Comparison of ENCODE assay signal across 9 cellular contexts in genomic region chr3:185931777-185932176, GRCh38. TPM values are rescaled to one million over a fixed set of nuclear protein-coding genes. Genes with fewer than 3 reads are reported as not detected.
DNase-seq lines count a peak whose midpoint lies in the region; ATAC-seq and TF ChIP-seq lines count a peak whose summit lies in the region.
"Had no signal": no experiment of that assay in that cellular context is flagged by ENCODE, and none has a peak within 500 bp of the region (broad histone marks: within the 10 kb centered on the region; RNA-seq: fewer than 3 reads in every experiment).

No MANE protein-coding gene starts in this region.

- H3K27ac Mint-ChIP-seq in CD14-positive monocyte = peak overlapping the region; percentile 80 to 91 (median 87)
- H3K27ac Mint-ChIP-seq in natural killer cell treated with Interleukin-12 subunit alpha and Interleukin-12 subunit beta and Interleukin-15 and Interleukin-18, amount 100 ng/mL, for 72 hours = peak overlapping the region; percentile 53 to 100

- H3K36me3 ChIP-seq in KMS-11 (ENCODE audit: insufficient read depth) = peaks cover 24% of the 10 kb centered on the region; the same call in 1 of the 2 replicates
- H3K36me3 ChIP-seq in mammary epithelial cell (ENCODE audit: insufficient read depth, low read length) = peaks cover 24% of the 10 kb centered on the region

- peaks cover 81% of the 10 kb centered on the region for H3K4me1 Mint-ChIP-seq in CD14-positive monocyte
- H3K4me1 Mint-ChIP-seq in natural killer cell treated with Interleukin-12 subunit alpha and Interleukin-12 subunit beta and Interleukin-15 and Interleukin-18, amount 100 ng/mL, for 72 hours (ENCODE audit: low read depth in 2 of 2) = peaks cover 84 to 85% of the 10 kb centered on the region in 2 donors

- H3K9ac ChIP-seq in KMS-11 (no peak overlapping the region), mammary epithelial cell (ENCODE audit: insufficient read depth, low read length) (no peak overlapping the region)

- TF ChIP-seq CTCF in CD14-positive monocyte (IDR thresholded peaks at IDR 0.05) (no peak), KMS-11 (conservative IDR thresholded peaks at IDR 0.05; ENCODE audit: low read depth, low read length) (no peak), mammary epithelial cell (conservative IDR thresholded peaks at IDR 0.05 in 1 of 2, IDR thresholded peaks at IDR 0.05 in 1 of 2; ENCODE audit: extremely low read depth in 1 of 2, insufficient read depth in 1 of 2, low read depth in 1 of 2, low read length in 2 of 2) (no peak)

- peaks cover 79% of the 10 kb centered on the region for H3K4me1 ChIP-seq in KMS-11 (ENCODE audit: low read depth, poor library complexity, severe bottlenecking)
- peaks cover 53% of the 10 kb centered on the region for H3K4me1 ChIP-seq in mammary epithelial cell (ENCODE audit: insufficient read depth, low read length)

- H3K27ac ChIP-seq in KMS-11 (no peak overlapping the region; the same call in 1 of the 2 replicates), mammary epithelial cell (ENCODE audit: insufficient read depth, low read depth, low read length) (peak overlapping the region; percentile 14)
- H3K27ac ChIP-seq: VCaP had no signal

- DNase-seq in CD14-positive monocyte (ENCODE audit: low spot score) (no peak), mammary epithelial cell (no peak), globus pallidus (ENCODE audit: low spot score) (no peak), hippocampal formation (lab: John Stamatoyannopoulos, UW) (no peak), D341Med (ENCODE audit: low spot score) (no peak)
- DNase-seq in natural killer cell treated with Interleukin-12 subunit alpha and Interleukin-12 subunit beta and Interleukin-15 and Interleukin-18, amount 100 ng/mL, for 72 hours (ENCODE audit: low spot score) = no peak

- peaks cover 31 to 47% of the 10 kb centered on the region in 2 donors for H3K36me3 Mint-ChIP-seq in CD14-positive monocyte
- peaks cover 73% of the 10 kb centered on the region for H3K36me3 Mint-ChIP-seq in natural killer cell treated with Interleukin-12 subunit alpha and Interleukin-12 subunit beta and Interleukin-15 and Interleukin-18, amount 100 ng/mL, for 72 hours

- H3K4me3 Mint-ChIP-seq in CD14-positive monocyte = peak overlapping the region; percentile 54 to 87
- peak overlapping the region; percentile 98 for H3K4me3 Mint-ChIP-seq in natural killer cell treated with Interleukin-12 subunit alpha and Interleukin-12 subunit beta and Interleukin-15 and Interleukin-18, amount 100 ng/mL, for 72 hours

- intact Hi-C loops in CD14-positive monocyte (cut with micrococcal nuclease) = loop anchor here (10.0 kb wide), 2 partner anchors 107 to 853 kb away; partner anchors contain the start of genes EIF4A2 (in 1 of the 2) and IGF2BP2 (in 1 of the 2)
- intact Hi-C loops in mammary epithelial cell (cut with micrococcal nuclease) = loop anchor here (10.0 kb wide), 1 partner anchor 197 kb away; no protein-coding TSS in a partner anchor

- H3K79me2 ChIP-seq in KMS-11 (ENCODE audit: insufficient read depth, low read depth) = peaks cover 100% of the 10 kb centered on the region
- peaks cover 100% of the 10 kb centered on the region for H3K79me2 ChIP-seq in mammary epithelial cell (ENCODE audit: insufficient read depth, low read length)

- H3K27me3 ChIP-seq in KMS-11 (ENCODE audit: insufficient read depth, low read depth) (no peaks in the 10 kb centered on the region), mammary epithelial cell (ENCODE audit: insufficient read depth, low read length) (no peaks in the 10 kb centered on the region)

- no peaks in the 10 kb centered on the region for H3K9me3 ChIP-seq in mammary epithelial cell (replicated peaks; ENCODE audit: insufficient read depth, low read length)

- dilution Hi-C loops in mammary epithelial cell (cut with HindIII; ENCODE audit: low sequenced_read_pairs) = no loop called here

- no peak for ATAC-seq in natural killer cell treated with Interleukin-12 subunit alpha and Interleukin-12 subunit beta and Interleukin-15 and Interleukin-18, amount 100 ng/mL, for 72 hours
- no peak for ATAC-seq in HG03097 (IDR thresholded peaks at IDR 0.05; ENCODE audit: low FRiP score, unreplicated experiment)

- in situ Hi-C loops in mammary epithelial cell (cut with MboI; ENCODE audit: low sequenced_read_pairs in 2 of 2) = no loop called here

- no peaks in the 10 kb centered on the region for H3K27me3 Mint-ChIP-seq in CD14-positive monocyte (ENCODE audit: low read depth in 3 of 3)
- H3K27me3 Mint-ChIP-seq in natural killer cell treated with Interleukin-12 subunit alpha and Interleukin-12 subunit beta and Interleukin-15 and Interleukin-18, amount 100 ng/mL, for 72 hours = no peaks in the 10 kb centered on the region

- BruUV-seq in mammary epithelial cell (replicated peaks; lab: Mats Ljungman, UMichigan) = no TSS peak

- WGBS in mammary epithelial cell (ENCODE audit: low coverage, missing lambda C conversion rate) = 37% methylated on average over 3 of the region's 3 CpGs

- H3K4me2 ChIP-seq in KMS-11 = peak overlapping the region; percentile 88
- H3K4me2 ChIP-seq in mammary epithelial cell (ENCODE audit: insufficient read depth, low read depth, low read length) = peak overlapping the region; percentile 89

- no peaks in the 10 kb centered on the region for H3K9me3 Mint-ChIP-seq in CD14-positive monocyte
- H3K9me3 Mint-ChIP-seq in natural killer cell treated with Interleukin-12 subunit alpha and Interleukin-12 subunit beta and Interleukin-15 and Interleukin-18, amount 100 ng/mL, for 72 hours = no peaks in the 10 kb centered on the region

- H2AFZ ChIP-seq in KMS-11 (ENCODE audit: low read depth) (no peak overlapping the region), mammary epithelial cell (ENCODE audit: low read depth, low read length) (no peak overlapping the region)

- H4K20me1 ChIP-seq in KMS-11 (ENCODE audit: insufficient read depth) = peaks cover 100% of the 10 kb centered on the region
- peaks cover 92% of the 10 kb centered on the region for H4K20me1 ChIP-seq in mammary epithelial cell (ENCODE audit: insufficient read depth, low read length)

- CTCF ChIA-PET in mammary epithelial cell (lab: Charles Lee; ENCODE audit: low non-redundant PET) = no interaction called here

- no peak overlapping the region for H3K4me3 ChIP-seq in KMS-11 (IDR thresholded peaks at IDR 0.05; ENCODE audit: insufficient read depth, low read depth, low read length)
- peak overlapping the region in 2 of 3 experiments; percentile 98 to 100 for H3K4me3 ChIP-seq in mammary epithelial cell (replicated peaks in 1 of 3; ENCODE audit: insufficient read depth in 1 of 3, low read depth in 2 of 3, low read length in 3 of 3)

RNA-seq across cellular contexts. Expression of gene TRA2B, which starts 6.0 kb away (rescaled TPM):
- polyA plus RNA-seq in CD14-positive monocyte (100 to 1,000 TPM in 1 of 2 donors, 10 to 100 TPM in 1; 99.9 to 121 TPM), mammary epithelial cell (130 TPM)
- 100 to 1,000 TPM; 117 to 151 TPM for total RNA-seq in mammary epithelial cell
- 210 TPM for polyA minus RNA-seq in mammary epithelial cell
- total RNA-seq in natural killer cell treated with Interleukin-12 subunit alpha and Interleukin-12 subunit beta and Interleukin-15 and Interleukin-18, amount 100 ng/mL, for 72 hours = 100 to 1,000 TPM; 266 to 286 TPM
